Comparison of ENCODE assay signal across 8 cellular contexts in genomic region chr6:46217671-46218131, GRCh38. TPM values are rescaled to one million over a fixed set of nuclear protein-coding genes. Genes with fewer than 3 reads are reported as not detected.
DNase-seq lines count a peak whose midpoint lies in the region; ATAC-seq and TF ChIP-seq lines count a peak whose summit lies in the region.

No MANE protein-coding gene starts in this region.

- H3K27ac ChIP-seq in heart right ventricle, result peak overlapping the region in 5 of 10 donors; percentile 11 to 54 (median 31)

- H3K27ac Mint-ChIP-seq in IgD-negative memory B cell, result peak overlapping the region in 2 of 3 donors; percentile 4 to 48
- no peak overlapping the region for H3K27ac Mint-ChIP-seq in WTC11

- H3K4me3 Mint-ChIP-seq in IgD-negative memory B cell (no peak overlapping the region), WTC11 (no peak overlapping the region)

- POLR2A ChIA-PET in WTC11 (lab: Charles Lee), result no interaction called here

- H3K9me3 ChIP-seq in heart right ventricle, result no peaks in the 10 kb centered on the region

- H3K27me3 Mint-ChIP-seq in IgD-negative memory B cell (no peaks in the 10 kb centered on the region), WTC11 (ENCODE audit: low read depth) (peaks cover 38% of the 10 kb centered on the region)

- TF ChIP-seq CTCF in GM12865 (IDR thresholded peaks at IDR 0.05; ENCODE audit: insufficient read depth, low read depth, low read length, missing control alignments) (no peak), heart right ventricle (IDR thresholded peaks at IDR 0.05) (no peak), WTC11 (IDR thresholded peaks at IDR 0.05) (no peak)

- 51 to 55% methylated on average over 5 of the region's 5 CpGs for WGBS in heart right ventricle, 2 donors

- H3K4me3 ChIP-seq in GM12865 (ENCODE audit: low read depth, low read length) (no peak overlapping the region), heart right ventricle (no peak overlapping the region)

- ATAC-seq in GM21367 (IDR thresholded peaks at IDR 0.05; ENCODE audit: unreplicated experiment), result peak; percentile 50
- ATAC-seq in heart right ventricle, result peak in 6 of 8 donors; percentile 56 to 85 (median 74)
- ATAC-seq in WTC11, result no peak

- intact Hi-C loops in heart right ventricle (cut with DNase I), result loop anchor here in 2 of 10 donors (5.0 to 10.0 kb wide), 2 partner anchors 125 to 417 kb away; no protein-coding TSS in a partner anchor

- H3K9me3 Mint-ChIP-seq in IgD-negative memory B cell (no peaks in the 10 kb centered on the region), WTC11 (no peaks in the 10 kb centered on the region; the same call in 1 of the 2 replicates)

- H3K36me3 Mint-ChIP-seq in IgD-negative memory B cell (peaks cover 2% of the 10 kb centered on the region), WTC11 (no peaks in the 10 kb centered on the region)

- CTCF ChIA-PET in WTC11 (lab: Charles Lee), result no interaction called here

- no peaks in the 10 kb centered on the region for H3K27me3 ChIP-seq in heart right ventricle

- peaks cover 0 to 39% (median 11%) of the 10 kb centered on the region in 9 donors for H3K4me1 ChIP-seq in heart right ventricle

- H3K36me3 ChIP-seq in heart right ventricle, result peaks cover 0 to 13% (median 0%) of the 10 kb centered on the region in 9 donors

- DNase-seq in GM12865 (ENCODE audit: low read depth), result peak; percentile 45
- no peak for DNase-seq in heart right ventricle
- DNase-seq in amniotic stem cell (lab: John Stamatoyannopoulos, UW), result no peak
- no peak for DNase-seq in WTC11 (ENCODE audit: low spot score)
- DNase-seq in NCI-H226, result no peak
- DNase-seq in activated CD4-positive, alpha-beta T cell treated with anti-CD3 and anti-CD28 coated beads for 4 hours, result no peak

- H3K4me1 Mint-ChIP-seq in IgD-negative memory B cell (peaks cover 31 to 36% (median 34%) of the 10 kb centered on the region in 3 donors), WTC11 (peaks cover 8% of the 10 kb centered on the region)

TF ChIP-seq in WTC11, 78 proteins besides CTCF, POLR2A, EP300 and RAD21:
- TF ChIP-seq IRF2 (CRISPR knock-in tag; IDR thresholded peaks at IDR 0.05; ENCODE audit: borderline replicate concordance, low read depth), result no peak
- no peak for TF ChIP-seq ZBTB21 (CRISPR knock-in tag; IDR thresholded peaks at IDR 0.05; ENCODE audit: borderline replicate concordance)
- TF ChIP-seq E2F5 (CRISPR knock-in tag; IDR thresholded peaks at IDR 0.05), result no peak
- TF ChIP-seq FOXP4 (CRISPR knock-in tag; IDR thresholded peaks at IDR 0.05), result no peak
- no peak for TF ChIP-seq TEAD1 (CRISPR knock-in tag; IDR thresholded peaks at IDR 0.05)

RNA-seq across cellular contexts. Expression of gene ENPP5, which starts 46.9 kb away (rescaled TPM):
- polyA plus RNA-seq in IgD-negative memory B cell, result 1.7 TPM
- 1 to 10 TPM; 3.0 to 6.0 (median 4.6) TPM for total RNA-seq in heart right ventricle
- polyA plus RNA-seq in heart right ventricle, result 1 to 10 TPM; 1.8 to 3.4 TPM
- total RNA-seq in WTC11 (2021), result 9.1 to 10.8 TPM (median 9.3 TPM) in 3 replicates
